ENCODE assay signal across 12 cellular contexts in genomic region chr2:212451786-212452200, GRCh38.
DNase-seq lines count a peak whose midpoint lies in the region; TF ChIP-seq lines count a peak whose summit lies in the region.
"Had no signal": no experiment of that assay in that cellular context is flagged by ENCODE, and none has a peak within 500 bp of the region (broad histone marks: within the 10 kb centered on the region; RNA-seq: fewer than 3 reads in every experiment).

No MANE protein-coding gene starts in this region.

- no peak overlapping the region for H3K27ac ChIP-seq in ascending aorta
- H3K27ac ChIP-seq: upper lobe of left lung had no signal

- intact Hi-C loops in ascending aorta (cut with DNase I), result no loop called here

- H3K4me3 ChIP-seq in epithelial cell of proximal tubule (ENCODE audit: low read depth, low read length) (no peak overlapping the region), ascending aorta (no peak overlapping the region)
- H3K4me3 ChIP-seq: upper lobe of left lung had no signal

- no peaks in the 10 kb centered on the region for H3K9me3 ChIP-seq in ascending aorta
- H3K9me3 ChIP-seq: upper lobe of left lung had no signal

- no peaks in the 10 kb centered on the region for H3K4me1 ChIP-seq in ascending aorta
- H3K4me1 ChIP-seq: upper lobe of left lung had no signal

- peak; percentile 89 for DNase-seq in ELR (ENCODE audit: low read depth)
- DNase-seq in NCI-H526 (lab: John Stamatoyannopoulos, UW), result peak; percentile 53 to 68
- peak; percentile 83 for DNase-seq in epithelial cell of proximal tubule (ENCODE audit: low read depth)
- DNase-seq in non-pigmented ciliary epithelial cell (ENCODE audit: low read depth), result peak; percentile 57
- no peak for DNase-seq in T-helper 1 cell
- DNase-seq in SK-N-DZ (ENCODE audit: low spot score), result no peak
- DNase-seq in activated CD4-positive, alpha-beta T cell treated with anti-CD3 and anti-CD28 coated beads, Interleukin-2, amount 50 U/mL, for 4 hours, result no peak
- no peak for DNase-seq in ascending aorta (ENCODE audit: low spot score in 2 of 2)
- DNase-seq: activated B cell treated with CpG ODN at 0.5 μM for 24 hours; activated naive CD4-positive, alpha-beta T cell treated with Interleukin-2 at 50 U/mL for 16 hours; natural killer cell; upper lobe of left lung had no signal

- TF ChIP-seq CTCF in epithelial cell of proximal tubule (conservative IDR thresholded peaks at IDR 0.05; ENCODE audit: low read depth, low read length) (no peak), ascending aorta (IDR thresholded peaks at IDR 0.05) (no peak)

- H3K36me3 ChIP-seq in ascending aorta, result no peaks in the 10 kb centered on the region
- H3K36me3 ChIP-seq: upper lobe of left lung had no signal

- no peaks in the 10 kb centered on the region for H3K27me3 ChIP-seq in ascending aorta
- H3K27me3 ChIP-seq: upper lobe of left lung had no signal

Comparison
In these comparisons a context has a peak if more than half of its experiments do, and no peak if none do; other contexts are left out.
1. DNase-seq: peak in ELR (single experiment), NCI-H526 (2 of 2), epithelial cell of proximal tubule (single experiment) and non-pigmented ciliary epithelial cell (single experiment); none in T-helper 1 cell (0 of 5), SK-N-DZ (single experiment), activated CD4-positive, alpha-beta T cell treated with anti-CD3 and anti-CD28 coated beads, Interleukin-2, amount 50 U/mL, for 4 hours (0 of 2) and ascending aorta (0 of 2).